ENCODE assay signal across 19 cellular contexts in the genomic region with DNA sequence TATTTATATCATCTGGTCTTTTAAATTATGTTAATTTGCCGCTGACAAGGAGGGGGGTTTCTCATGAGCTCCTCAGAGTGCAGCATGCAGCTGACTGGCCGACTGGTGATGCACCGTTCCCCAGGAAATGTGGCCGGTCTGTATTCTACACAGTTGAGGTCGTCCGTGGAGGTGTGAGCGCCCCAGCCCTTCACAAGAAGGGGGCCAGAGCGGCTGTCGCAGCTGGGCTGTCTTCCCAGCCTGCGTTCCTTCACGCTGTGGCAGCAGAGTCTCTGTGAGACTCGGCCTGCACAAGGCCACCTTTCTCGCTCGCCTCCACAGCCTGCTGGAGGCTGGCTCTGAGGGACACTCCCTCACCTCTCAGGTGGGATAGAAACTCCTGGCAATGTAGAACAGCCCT. TPM values are rescaled to one million over a fixed set of nuclear protein-coding genes. Genes with fewer than 3 reads are reported as not detected.
DNase-seq lines count a peak whose midpoint lies in the region; ATAC-seq, FAIRE-seq and TF ChIP-seq lines count a peak whose summit lies in the region.
"Had no signal": no experiment of that assay in that cellular context is flagged by ENCODE, and none has a peak within 500 bp of the region (broad histone marks: within the 10 kb centered on the region; RNA-seq: fewer than 3 reads in every experiment).

No MANE protein-coding gene starts in this region.

- peaks cover 0 to 8% of the 10 kb centered on the region in 2 experiments for H4K20me1 ChIP-seq in H1 (replicated peaks in 1 of 2; ENCODE audit: control insufficient read depth in 1 of 2, insufficient read depth in 2 of 2, low read length in 2 of 2)

- H3K36me3 ChIP-seq in H1 (ENCODE audit: control insufficient read depth in 2 of 4, insufficient read depth in 4 of 4, low read length in 3 of 4) (peaks cover 4 to 25% (median 19%) of the 10 kb centered on the region in 4 experiments; a peak in 5 of 8 replicates), mesenchymal stem cell (ENCODE audit: control insufficient read depth in 1 of 2, insufficient read depth in 2 of 2, low read depth in 1 of 2, low read length in 2 of 2) (peaks cover 53 to 76% of the 10 kb centered on the region in 2 experiments)

- DNase-seq in Right ventricle myocardium inferior (ENCODE audit: missing footprints) (peak; percentile 62), right cardiac atrium (no peak), H1 (ENCODE audit: low read depth in 1 of 2, low spot score in 2 of 2) (no peak), mesenchymal stem cell (no peak), H4 (ENCODE audit: low spot score) (no peak)
- DNase-seq: 8988T; AML-193; C1 segment of cervical spinal cord; CD4-positive, alpha-beta T cell; COR-L47; DMS153; DMS79 treated with DMSO at 0.1 percent for 48 hours; EL had no signal

- no peak overlapping the region for H2BK20ac ChIP-seq in H1 (ENCODE audit: low read length)

- no peak overlapping the region for H4K5ac ChIP-seq in H1 (ENCODE audit: insufficient read length, low read depth, low read length)

- H3K56ac ChIP-seq in H1 (replicated peaks; ENCODE audit: insufficient read length, low read depth, low read length) = no peak overlapping the region

- H3K4ac ChIP-seq in H1 (replicated peaks; ENCODE audit: insufficient read length, low read depth, low read length) (no peak overlapping the region), mesenchymal stem cell (ENCODE audit: low read depth in 1 of 2, low read length in 2 of 2) (no peak overlapping the region)

- H2AFZ ChIP-seq in H1 (ENCODE audit: low read length) = no peak overlapping the region
- no peak overlapping the region for H2AFZ ChIP-seq in mesenchymal stem cell (ENCODE audit: low read depth, low read length)

- H2BK12ac ChIP-seq in H1 (ENCODE audit: low read depth, low read length) (no peak overlapping the region), mesenchymal stem cell (ENCODE audit: low read length in 2 of 2) (no peak overlapping the region)

- H4K8ac ChIP-seq in H1 (ENCODE audit: extremely low read depth, insufficient read depth, low read length) (no peak overlapping the region), mesenchymal stem cell (ENCODE audit: low read length) (no peak overlapping the region)

- no peak for TF ChIP-seq CTCF in H1 (IDR thresholded peaks at IDR 0.05; ENCODE audit: control extremely low read depth in 1 of 3, insufficient read depth in 1 of 3, low read depth in 1 of 3, low read length in 3 of 3)

- no peaks in the 10 kb centered on the region for H3K4me1 ChIP-seq in right cardiac atrium (ENCODE audit: control insufficient read depth, insufficient read depth, low read length)
- peaks cover 0 to 2% (median 0%) of the 10 kb centered on the region in 4 experiments; a peak in 1 of 7 replicates for H3K4me1 ChIP-seq in H1 (replicated peaks in 1 of 4; ENCODE audit: control insufficient read depth in 3 of 4, insufficient read depth in 4 of 4, low read length in 3 of 4)
- H3K4me1 ChIP-seq in mesenchymal stem cell (ENCODE audit: control insufficient read depth, insufficient read depth, low read depth, low read length) = peaks cover 4% of the 10 kb centered on the region

- no peak for TF ChIP-seq POLR2A in H1 (IDR thresholded peaks at IDR 0.05; ENCODE audit: control extremely low read depth in 1 of 2, low read depth in 2 of 2, low read length in 2 of 2)

- H3K79me2 ChIP-seq in H1 (ENCODE audit: control insufficient read depth in 1 of 2, insufficient read depth in 2 of 2, low read length in 2 of 2) = peaks cover 0 to 9% of the 10 kb centered on the region in 2 experiments; a peak in 1 of 4 replicates

- TF ChIP-seq RAD21 in H1 (IDR thresholded peaks at IDR 0.05 in 1 of 2, conservative IDR thresholded peaks at IDR 0.05 in 1 of 2; ENCODE audit: low read depth in 2 of 2, low read length in 2 of 2) = no peak

- H3K4me2 ChIP-seq in H1 (ENCODE audit: insufficient read depth in 1 of 2, low read depth in 2 of 2, low read length in 2 of 2) (no peak overlapping the region), mesenchymal stem cell (ENCODE audit: low read length, poor library complexity, severe bottlenecking) (no peak overlapping the region)

- H4K91ac ChIP-seq in H1 (replicated peaks; ENCODE audit: insufficient read length, low read length) (no peak overlapping the region), mesenchymal stem cell (ENCODE audit: low read length) (no peak overlapping the region)

- no peak for FAIRE-seq in H1 (lab: Jason Lieb, UNC)
- FAIRE-seq: D721Med, G401.6, GM12891, H54 had no signal

- POLR2A ChIA-PET in H1 (lab: Charles Lee; ENCODE audit: partially characterized antibody) = no interaction called here

- intact Hi-C loops in Right ventricle myocardium inferior (cut with DNase I) = no loop called here
- intact Hi-C loops in right cardiac atrium (cut with DNase I) = loop anchor here in 1 of 4 donors (5.0 kb wide), 1 partner anchor 42 kb away; the partner anchor contains the start of gene AP2A2

- H3K23ac ChIP-seq in H1 (ENCODE audit: insufficient read length) (no peak overlapping the region), mesenchymal stem cell (ENCODE audit: low read length in 2 of 2) (no peak overlapping the region)

- ATAC-seq in Right ventricle myocardium inferior (no peak), right cardiac atrium (no peak), HG02763 (IDR thresholded peaks at IDR 0.05; ENCODE audit: unreplicated experiment) (no peak), HG03439 (IDR thresholded peaks at IDR 0.05; ENCODE audit: unreplicated experiment) (no peak)

- H3K9me3 ChIP-seq in right cardiac atrium (ENCODE audit: control insufficient read depth, low read length) (no peaks in the 10 kb centered on the region), H1 (ENCODE audit: insufficient read depth in 2 of 2, low read depth in 1 of 2, low read length in 1 of 2) (peaks cover 3 to 5% of the 10 kb centered on the region in 2 experiments; a peak in 2 of 4 replicates), mesenchymal stem cell (ENCODE audit: control insufficient read depth, low read length) (no peaks in the 10 kb centered on the region)

- H3K14ac ChIP-seq in H1 (ENCODE audit: insufficient read length) (no peak overlapping the region), mesenchymal stem cell (ENCODE audit: low read length in 2 of 2) (no peak overlapping the region)

- H2AK5ac ChIP-seq in H1 (ENCODE audit: low read depth, low read length) = no peak overlapping the region
- H2AK5ac ChIP-seq in mesenchymal stem cell (ENCODE audit: low read length, severe bottlenecking) = no peak overlapping the region

- no peak overlapping the region for H2BK120ac ChIP-seq in H1 (replicated peaks; ENCODE audit: low read depth, low read length)
- H2BK120ac ChIP-seq in mesenchymal stem cell (ENCODE audit: low read depth, low read length) = no peak overlapping the region

- H3K23me2 ChIP-seq in H1 (ENCODE audit: low read depth, low read length) = 0 out of 2 replicates have a peak, but pooled peaks cover 2% of the 10 kb centered on the region

- WGBS in right cardiac atrium = 88% methylated on average over 14 of the region's 14 CpGs
- WGBS in H1 (ENCODE audit: extremely low coverage in 1 of 2, insufficient coverage in 1 of 2, insufficient read length in 1 of 2, insufficient replicate concordance in 2 of 2, low coverage in 1 of 2, low lambda C conversion rate in 2 of 2, missing lambda C conversion rate in 1 of 2), 2 experiments = 91% methylated on average over 14 of the region's 14 CpGs; no CpG with 5 or more reads in 1 of the 2 experiments
- WGBS in mesenchymal stem cell = 98% methylated on average over 14 of the region's 14 CpGs

- no peak overlapping the region for H3K4me3 ChIP-seq in right cardiac atrium (ENCODE audit: low read length)
- H3K4me3 ChIP-seq in H1 (ENCODE audit: extremely low read depth in 1 of 4, insufficient read depth in 2 of 4, low read depth in 3 of 4, low read length in 4 of 4) = no peak overlapping the region
- H3K4me3 ChIP-seq in mesenchymal stem cell (ENCODE audit: insufficient read depth in 1 of 2, low read depth in 1 of 2, low read length in 2 of 2) = no peak overlapping the region

- H3K27ac ChIP-seq in right cardiac atrium (ENCODE audit: low read length) = no peak overlapping the region
- H3K27ac ChIP-seq in H1 (ENCODE audit: low read depth, low read length) = 0 out of 2 replicates have a peak overlapping the region, but pooled peaks have one; percentile 9
- H3K27ac ChIP-seq in mesenchymal stem cell (ENCODE audit: low read length, poor library complexity, severe bottlenecking) = no peak overlapping the region

- H3K18ac ChIP-seq in H1 (ENCODE audit: extremely low read depth, low read length) = no peak overlapping the region
- no peak overlapping the region for H3K18ac ChIP-seq in mesenchymal stem cell (ENCODE audit: low read depth in 1 of 2, low read length in 2 of 2)

- H3K9ac ChIP-seq in H1 (replicated peaks in 1 of 4; ENCODE audit: extremely low read depth in 1 of 4, low read depth in 3 of 4, low read length in 3 of 4) = no peak overlapping the region
- peak overlapping the region; percentile 15 for H3K9ac ChIP-seq in mesenchymal stem cell (ENCODE audit: low read length)

- H3K27me3 ChIP-seq in right cardiac atrium (ENCODE audit: control insufficient read depth, insufficient read depth) (no peaks in the 10 kb centered on the region), H1 (replicated peaks in 1 of 4; ENCODE audit: control insufficient read depth in 3 of 4, extremely low read depth in 1 of 4, insufficient read depth in 3 of 4, low read length in 3 of 4) (no peaks in the 10 kb centered on the region), mesenchymal stem cell (ENCODE audit: control insufficient read depth in 1 of 2, insufficient read depth in 1 of 2, low read length in 2 of 2) (no peaks in the 10 kb centered on the region)

- H2BK15ac ChIP-seq in H1 (ENCODE audit: low read length) (no peak overlapping the region), mesenchymal stem cell (ENCODE audit: low read depth, poor library complexity, severe bottlenecking) (no peak overlapping the region)

- TF ChIP-seq EP300 in H1 (IDR thresholded peaks at IDR 0.05; ENCODE audit: borderline replicate concordance in 1 of 2, low read depth in 2 of 2, low read length in 2 of 2) = no peak

- CTCF ChIA-PET in H1 (lab: Charles Lee; ENCODE audit: partially characterized antibody) = interaction anchor here (0.6 to 1.6 kb wide), 5 partner anchors 9 to 47 kb away, joined by 3 to 5 read pairs (median 3); no protein-coding TSS in a partner anchor

- H2BK5ac ChIP-seq in H1 (ENCODE audit: low read depth, low read length) (no peak overlapping the region), mesenchymal stem cell (ENCODE audit: low read depth, low read length, poor library complexity, severe bottlenecking) (no peak overlapping the region)

- H3K79me1 ChIP-seq in H1 (ENCODE audit: low read depth, low read length) (peaks cover 12% of the 10 kb centered on the region), mesenchymal stem cell (replicated peaks; ENCODE audit: low read length, poor library complexity, severe bottlenecking) (peaks cover 57% of the 10 kb centered on the region)

RNA-seq across cellular contexts. Expression of gene AP2A2, which starts 43.2 kb away (rescaled TPM):
- 51.7 TPM for total RNA-seq in Right ventricle myocardium inferior
- total RNA-seq in right cardiac atrium = 10 to 100 TPM; 45.8 to 55.0 (median 51.9) TPM
- polyA plus RNA-seq in right cardiac atrium = 22.4 TPM
- 50.0 and 56.3 TPM in 2 replicates for total RNA-seq in H1 (2021; fragmentation: NEBNext Ultra II Directional; extraction: Animal tissue kit (Norgen Biotek cat#: 25700))
- 65.0 and 70.0 TPM in 2 replicates for polyA plus RNA-seq in H1 (2011; rRNA removed)
- 44.9 TPM for polyA plus RNA-seq in H1 (2011; cell fraction: cytosol; rRNA removed)
- 169 TPM for polyA plus RNA-seq in H1 (2011; cell fraction: nucleus; rRNA removed)
- 40.2 to 49.3 TPM (median 44.1 TPM) in 4 replicates for polyA plus RNA-seq in H1 (2012, experiment 1 of 2)
- polyA plus RNA-seq in H1 (2012, experiment 2 of 2) = 31.3 TPM
- 44.2 TPM for polyA plus RNA-seq in H1 (2013, experiment 1 of 2)
- polyA plus RNA-seq in H1 (2013, experiment 2 of 2) = 40.7 TPM
- 55.2 and 63.7 TPM in 2 replicates for polyA minus RNA-seq in H1 (2011; rRNA and poly(A)+ RNA removed)
- 75.7 TPM for polyA minus RNA-seq in H1 (2011; cell fraction: cytosol; rRNA and poly(A)+ RNA removed)
- 71.4 TPM for polyA minus RNA-seq in H1 (2011; cell fraction: nucleus; rRNA and poly(A)+ RNA removed)
- 75.8 TPM for polyA plus RNA-seq in mesenchymal stem cell (2013, experiment 1 of 2)
- polyA plus RNA-seq in mesenchymal stem cell (2013, experiment 2 of 2) = 83.6 TPM
- total RNA-seq in H4 (2014; rRNA removed; shearing (Covaris generic)) = 25.1 and 25.3 TPM in 2 replicates

RNA-seq across cellular contexts. Expression of gene CHID1, which starts 58.2 kb away (rescaled TPM):
- total RNA-seq in Right ventricle myocardium inferior (49.4 TPM), right cardiac atrium (10 to 100 TPM; 60.1 to 70.5 (median 65.8) TPM)
- polyA plus RNA-seq in right cardiac atrium (48.9 TPM), H1 (2011; rRNA removed) (88.5 and 114 TPM in 2 replicates)
- total RNA-seq in H1 (2021; fragmentation: NEBNext Ultra II Directional; extraction: Animal tissue kit (Norgen Biotek cat#: 25700)) = 78.9 and 81.2 TPM in 2 replicates
- 102 TPM for polyA plus RNA-seq in H1 (2011; cell fraction: cytosol; rRNA removed)
- 115 TPM for polyA plus RNA-seq in H1 (2011; cell fraction: nucleus; rRNA removed)
- 55.8 to 87.0 TPM (median 82.0 TPM) in 4 replicates for polyA plus RNA-seq in H1 (2012, experiment 1 of 2)
- 82.1 TPM for polyA plus RNA-seq in H1 (2012, experiment 2 of 2)
- polyA plus RNA-seq in H1 (2013, experiment 1 of 2) = 76.3 TPM
- polyA plus RNA-seq in H1 (2013, experiment 2 of 2) = 80.1 TPM
- polyA minus RNA-seq in H1 (2011; rRNA and poly(A)+ RNA removed) = 59.6 and 70.2 TPM in 2 replicates
- polyA minus RNA-seq in H1 (2011; cell fraction: cytosol; rRNA and poly(A)+ RNA removed) = 49.1 TPM
- polyA minus RNA-seq in H1 (2011; cell fraction: nucleus; rRNA and poly(A)+ RNA removed) = 52.7 TPM
- 67.7 TPM for polyA plus RNA-seq in mesenchymal stem cell (2013, experiment 1 of 2)
- polyA plus RNA-seq in mesenchymal stem cell (2013, experiment 2 of 2) = 65.9 TPM
- 53.1 and 65.1 TPM in 2 replicates for total RNA-seq in H4 (2014; rRNA removed; shearing (Covaris generic))
